ENCODE assay signal across 9 cellular contexts in the genomic region with DNA sequence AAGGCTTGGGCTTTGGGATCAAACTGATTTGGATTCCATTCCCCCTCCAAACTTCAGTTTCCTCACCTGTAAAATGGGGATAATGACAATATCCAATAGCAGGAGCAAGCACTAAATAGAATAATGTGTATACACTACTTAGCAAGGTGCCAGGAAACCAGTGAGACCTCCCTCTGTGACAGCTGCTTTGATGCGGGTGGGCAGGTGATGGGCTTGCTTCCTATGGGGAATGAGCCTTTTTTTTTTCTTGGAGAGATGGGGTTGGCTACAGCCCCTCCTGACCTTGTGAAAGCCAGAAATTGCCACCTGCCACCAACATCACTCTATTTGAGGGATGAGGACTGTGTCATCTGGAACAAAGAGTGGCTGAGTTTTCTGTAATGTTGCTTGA. TPM values are rescaled to one million over a fixed set of nuclear protein-coding genes. Genes with fewer than 3 reads are reported as not detected.
DNase-seq lines count a peak whose midpoint lies in the region; ATAC-seq and TF ChIP-seq lines count a peak whose summit lies in the region.
"Had no signal": no experiment of that assay in that cellular context is flagged by ENCODE, and none has a peak within 500 bp of the region (broad histone marks: within the 10 kb centered on the region; RNA-seq: fewer than 3 reads in every experiment).

No MANE protein-coding gene starts in this region.

- peak overlapping the region in 2 of 3 donors; percentile 85 to 92 for H3K9ac ChIP-seq in skeletal muscle tissue (ENCODE audit: low read depth in 1 of 3, low read length in 3 of 3)

- no peak for ATAC-seq in RWPE2 (ENCODE audit: low read depth)

- H3K9me3 ChIP-seq in RWPE2 (ENCODE audit: severe bottlenecking) (no peaks in the 10 kb centered on the region), esophagus squamous epithelium (no peaks in the 10 kb centered on the region), skeletal muscle tissue (ENCODE audit: control insufficient read depth in 3 of 3, low read length in 3 of 3) (no peaks in the 10 kb centered on the region)

- H3K4me3 ChIP-seq in RWPE2 (ENCODE audit: severe bottlenecking) (peak overlapping the region; percentile 54), esophagus squamous epithelium (peak overlapping the region; percentile 57 to 84 (median 68)), skeletal muscle tissue (ENCODE audit: low read length in 3 of 3) (peak overlapping the region; percentile 31 to 90 (median 76))

- peaks cover 5% of the 10 kb centered on the region; the same call in 1 of the 2 replicates for H3K36me3 ChIP-seq in RWPE2 (ENCODE audit: low read depth)
- peaks cover 0 to 19% (median 0%) of the 10 kb centered on the region in 3 donors for H3K36me3 ChIP-seq in esophagus squamous epithelium
- H3K36me3 ChIP-seq in skeletal muscle tissue (ENCODE audit: control insufficient read depth in 3 of 3, insufficient read depth in 3 of 3, low read length in 3 of 3) = no peaks in the 10 kb centered on the region

- H3K4me1 ChIP-seq in RWPE2 (ENCODE audit: insufficient read depth, poor library complexity, severe bottlenecking) (peaks cover 38% of the 10 kb centered on the region), esophagus squamous epithelium (peaks cover 54 to 95% (median 81%) of the 10 kb centered on the region in 3 donors), skeletal muscle tissue (ENCODE audit: control insufficient read depth in 3 of 3, insufficient read depth in 3 of 3, low read length in 3 of 3) (peaks cover 41 to 69% (median 47%) of the 10 kb centered on the region in 3 donors)

- DNase-seq in NCI-H345 (lab: John Stamatoyannopoulos, UW) (peak; percentile 10), NCI-H345 treated with DMSO at 0.1 percent for 48 hours (lab: John Stamatoyannopoulos, UW; ENCODE audit: unreplicated experiment) (no peak), RWPE2 (ENCODE audit: low spot score) (no peak), esophagus squamous epithelium (lab: John Stamatoyannopoulos, UW) (no peak), NCI-H446 treated with DMSO at 0.1 percent for 48 hours (lab: John Stamatoyannopoulos, UW) (no peak), SIG-M5 (lab: John Stamatoyannopoulos, UW) (no peak), GM20000 (ENCODE audit: low spot score) (no peak)
- DNase-seq: NCI-H446 had no signal

- intact Hi-C loops in esophagus squamous epithelium (cut with DNase I) = no loop called here

- H3K27me3 ChIP-seq in RWPE2 (ENCODE audit: insufficient read depth, poor library complexity, severe bottlenecking) = no peaks in the 10 kb centered on the region
- no peaks in the 10 kb centered on the region for H3K27me3 ChIP-seq in esophagus squamous epithelium
- H3K27me3 ChIP-seq in skeletal muscle tissue (ENCODE audit: control insufficient read depth in 3 of 3, insufficient read depth in 3 of 3, low read length in 3 of 3) = no peaks in the 10 kb centered on the region

- H3K27ac ChIP-seq in RWPE2 (ENCODE audit: poor library complexity, severe bottlenecking) (peak overlapping the region; percentile 96), esophagus squamous epithelium (peak overlapping the region in 3 of 4 donors; percentile 94 to 98 (median 96)), skeletal muscle tissue (ENCODE audit: low read depth, low read length) (no peak overlapping the region)

- TF ChIP-seq CTCF in RWPE2 (IDR thresholded peaks at IDR 0.05; ENCODE audit: poor library complexity, severe bottlenecking) (no peak), esophagus squamous epithelium (IDR thresholded peaks at IDR 0.05) (no peak), GM20000 (IDR thresholded peaks at IDR 0.05; ENCODE audit: extremely low read depth, missing control alignments) (no peak)

- no peak for TF ChIP-seq POLR2A in esophagus squamous epithelium (IDR thresholded peaks at IDR 0.05)

- 50 to 91% methylated on average over 1 of the region's 1 CpG for WGBS in esophagus squamous epithelium, 2 donors

RNA-seq across cellular contexts. Expression of a gene that starts 1.1 kb away (rescaled TPM):
- total RNA-seq in esophagus squamous epithelium (100 to 1,000 TPM in 3 of 4 donors, 10 to 100 TPM in 1; 70.9 to 137 (median 108) TPM), skeletal muscle tissue (35.5 TPM)
